In the genomic region with DNA sequence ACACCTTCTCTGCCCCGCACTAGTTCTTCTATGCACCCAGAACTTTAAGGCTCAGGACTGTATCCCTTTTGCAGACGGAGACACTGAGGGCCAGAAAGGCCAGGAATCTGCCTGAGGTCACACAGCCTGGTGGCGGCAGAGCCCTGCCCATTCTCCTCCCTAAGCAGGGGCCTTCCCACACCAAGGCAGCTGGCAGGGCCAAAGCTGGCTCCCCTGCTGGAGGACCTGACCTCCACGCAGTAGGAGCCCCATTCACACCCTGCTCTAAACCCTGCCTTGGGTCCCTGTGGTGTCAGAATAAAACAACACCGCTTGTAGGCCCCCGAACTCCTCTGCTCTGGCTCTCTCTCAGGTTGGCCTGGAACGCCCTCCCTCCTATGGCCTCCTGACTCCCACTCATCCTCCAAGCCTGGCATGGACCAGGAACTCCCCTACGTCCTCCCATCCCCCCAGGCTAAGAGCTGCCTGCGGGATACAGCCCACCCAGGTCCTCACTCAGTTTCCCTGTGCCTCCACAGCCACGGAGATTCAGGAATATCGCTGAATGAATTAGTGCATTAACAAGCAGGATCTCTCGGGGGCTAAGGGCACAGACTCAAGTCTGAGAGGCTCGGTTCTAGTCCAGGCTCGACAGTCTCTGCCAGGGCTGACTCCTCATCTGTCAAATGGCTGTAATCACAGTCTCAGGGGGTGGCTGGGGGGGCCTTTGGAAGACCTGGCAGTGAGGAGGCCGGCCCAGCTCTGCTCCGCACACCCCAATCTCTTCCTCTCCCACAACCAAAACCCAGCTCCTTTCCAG, we compare ENCODE assay signal across 1 cellular context.
A peak's percentile ranks its signal among the peaks of the same experiment; 100 is the strongest.
TF ChIP-seq lines count a peak whose summit lies in the region.

No MANE protein-coding gene starts in this region.

TF ChIP-seq in K562, 482 proteins besides CTCF, POLR2A, EP300 and RAD21:
- TF ChIP-seq RBFOX2 (IDR thresholded peaks at IDR 0.05; ENCODE audit: low read depth, low read length) (peak; percentile 13; the same call in 1 of the 2 replicates), MYNN (IDR thresholded peaks at IDR 0.05) (no peak), MYNN (CRISPR knock-in tag; IDR thresholded peaks at IDR 0.05) (no peak), NFE2L1 (tag; IDR thresholded peaks at IDR 0.05; ENCODE audit: borderline replicate concordance, low read depth) (no peak), ZKSCAN8 (CRISPR knock-in tag; IDR thresholded peaks at IDR 0.05) (no peak), SAFB (IDR thresholded peaks at IDR 0.05; ENCODE audit: borderline replicate concordance, low read depth, low read length) (no peak)
